Comparison of ENCODE assay signal across 17 cellular contexts in genomic region chr4:165635261-165635838, GRCh38.
DNase-seq lines count a peak whose midpoint lies in the region; ATAC-seq and TF ChIP-seq lines count a peak whose summit lies in the region.
"Had no signal": no experiment of that assay in that cellular context is flagged by ENCODE, and none has a peak within 500 bp of the region (broad histone marks: within the 10 kb centered on the region; RNA-seq: fewer than 3 reads in every experiment).

No MANE protein-coding gene starts in this region.

- H2BK5ac ChIP-seq in neuronal stem cell (ENCODE audit: low read length): no peak overlapping the region

- H3K4ac ChIP-seq in neuronal stem cell (ENCODE audit: low read length): no peak overlapping the region

- DNase-seq in NCI-H1694 (lab: John Stamatoyannopoulos, UW): peak; percentile 11
- DNase-seq in NCI-H1694 treated with DMSO at 0.1 percent for 48 hours (lab: John Stamatoyannopoulos, UW): no peak
- peak; percentile 1 for DNase-seq in NCI-H2081 treated with DMSO at 0.1 percent for 48 hours (lab: John Stamatoyannopoulos, UW)
- DNase-seq in WERI-Rb-1: peak; percentile 10
- DNase-seq in neuronal stem cell (ENCODE audit: low spot score): no peak
- no peak for DNase-seq in RPMI8226
- no peak for DNase-seq in left ventricle myocardium inferior
- DNase-seq: 8988T, DMS153, H9, NCI-H1930, NCI-H226, NCI-H526, SHP77 treated with DMSO at 0.1 percent for 48 hours had no signal

- no peaks in the 10 kb centered on the region for H3K79me1 ChIP-seq in neuronal stem cell (ENCODE audit: low read depth, low read length)

- H3K27me3 ChIP-seq in WERI-Rb-1 (ENCODE audit: insufficient read depth, low read depth, severe bottlenecking) (no peaks in the 10 kb centered on the region), neuronal stem cell (ENCODE audit: control insufficient read depth in 3 of 3, insufficient read depth in 3 of 3, low read depth in 1 of 3, low read length in 3 of 3) (no peaks in the 10 kb centered on the region), left ventricle myocardium inferior (ENCODE audit: low read depth) (no peaks in the 10 kb centered on the region)
- H3K27me3 ChIP-seq: BLaER1 treated with 17β-estradiol and CSF1 and Interleukin-3, amounts not matched to agents 10 nM and 100 nM had no signal

- H3K14ac ChIP-seq in neuronal stem cell (ENCODE audit: low read length): no peak overlapping the region

- H3K9me3 ChIP-seq in WERI-Rb-1 (ENCODE audit: severe bottlenecking) (no peaks in the 10 kb centered on the region), neuronal stem cell (replicated peaks in 1 of 2; ENCODE audit: control insufficient read depth in 2 of 2, insufficient read depth in 1 of 2, low read depth in 1 of 2, low read length in 2 of 2) (peaks cover 3 to 8% of the 10 kb centered on the region in 2 donors), left ventricle myocardium inferior (replicated peaks) (peaks cover 36% of the 10 kb centered on the region)

- H2AFZ ChIP-seq in neuronal stem cell (ENCODE audit: low read length): peak overlapping the region; percentile 64

- no peaks in the 10 kb centered on the region for H3K36me3 ChIP-seq in WERI-Rb-1
- no peaks in the 10 kb centered on the region for H3K36me3 ChIP-seq in neuronal stem cell (replicated peaks in 1 of 2; ENCODE audit: control insufficient read depth in 2 of 2, insufficient read depth in 2 of 2, low read length in 2 of 2)
- H3K36me3 ChIP-seq in left ventricle myocardium inferior: no peaks in the 10 kb centered on the region
- H3K36me3 ChIP-seq: BLaER1 treated with 17β-estradiol and CSF1 and Interleukin-3, amounts not matched to agents 10 nM and 100 nM had no signal

- no peak overlapping the region for H3K4me2 ChIP-seq in neuronal stem cell (ENCODE audit: insufficient read depth, low read length, poor library complexity, severe bottlenecking)
- H3K4me2 ChIP-seq: BLaER1 treated with 17β-estradiol and CSF1 and Interleukin-3, amounts not matched to agents 10 nM and 100 nM had no signal

- H4K8ac ChIP-seq in neuronal stem cell (ENCODE audit: low read depth, low read length): no peak overlapping the region

- no peak overlapping the region for H2BK120ac ChIP-seq in neuronal stem cell (ENCODE audit: low read depth, low read length)

- intact Hi-C loops in left ventricle myocardium inferior (cut with micrococcal nuclease): no loop called here

- TF ChIP-seq CTCF in WERI-Rb-1 (IDR thresholded peaks at IDR 0.05; ENCODE audit: low read depth, low read length): no peak
- TF ChIP-seq CTCF in left ventricle myocardium inferior (IDR thresholded peaks at IDR 0.05; ENCODE audit: borderline replicate concordance): no peak

- H3K18ac ChIP-seq in neuronal stem cell (ENCODE audit: low read length): no peak overlapping the region

- ATAC-seq in GM21390 (IDR thresholded peaks at IDR 0.05; ENCODE audit: unreplicated experiment): no peak
- ATAC-seq: Panc1 had no signal

- no CpG with 5 or more reads among the region's 2 CpGs for WGBS in neuronal stem cell (ENCODE audit: extremely low coverage in 2 of 2, insufficient read length in 2 of 2, insufficient replicate concordance in 1 of 2), 2 donors

- no peak overlapping the region for H3K4me3 ChIP-seq in WERI-Rb-1 (ENCODE audit: low read depth, low read length)
- H3K4me3 ChIP-seq in neuronal stem cell (ENCODE audit: low read length in 2 of 2): no peak overlapping the region
- no peak overlapping the region for H3K4me3 ChIP-seq in left ventricle myocardium inferior
- H3K4me3 ChIP-seq: BLaER1 treated with 17β-estradiol and CSF1 and Interleukin-3, amounts not matched to agents 10 nM and 100 nM had no signal

- H3K23ac ChIP-seq in neuronal stem cell (ENCODE audit: low read depth, low read length, poor library complexity): no peak overlapping the region

- no peak overlapping the region for H4K91ac ChIP-seq in neuronal stem cell (ENCODE audit: low read depth, low read length, poor library complexity)

- no peak overlapping the region for H2AK5ac ChIP-seq in neuronal stem cell (ENCODE audit: low read depth, low read length)

- no peak overlapping the region for H2BK12ac ChIP-seq in neuronal stem cell (ENCODE audit: low read length)

- H3K9ac ChIP-seq in neuronal stem cell (ENCODE audit: low read depth, low read length, poor library complexity): no peak overlapping the region
- H3K9ac ChIP-seq: BLaER1 treated with 17β-estradiol and CSF1 and Interleukin-3, amounts not matched to agents 10 nM and 100 nM had no signal

- no peak overlapping the region for H3K27ac ChIP-seq in WERI-Rb-1
- no peak overlapping the region for H3K27ac ChIP-seq in neuronal stem cell (replicated peaks; ENCODE audit: low read length)
- H3K27ac ChIP-seq in left ventricle myocardium inferior (replicated peaks): no peak overlapping the region
- H3K27ac ChIP-seq: BLaER1 treated with 17β-estradiol and CSF1 and Interleukin-3, amounts not matched to agents 10 nM and 100 nM had no signal

- no peak overlapping the region for H2BK15ac ChIP-seq in neuronal stem cell (ENCODE audit: low read length)

- H3K4me1 ChIP-seq in neuronal stem cell (ENCODE audit: control insufficient read depth in 2 of 2, insufficient read depth in 1 of 2, low read depth in 1 of 2, low read length in 2 of 2) (peaks cover 4 to 6% of the 10 kb centered on the region in 2 donors), left ventricle myocardium inferior (peaks cover 7% of the 10 kb centered on the region)
- H3K4me1 ChIP-seq: BLaER1 treated with 17β-estradiol and CSF1 and Interleukin-3, amounts not matched to agents 10 nM and 100 nM had no signal

Comparison
In these comparisons a context has a peak if more than half of its experiments do, and no peak if none do; other contexts are left out.
1. DNase-seq: peak in NCI-H1694 (single experiment), NCI-H2081 treated with DMSO at 0.1 percent for 48 hours (single experiment) and WERI-Rb-1 (single experiment); none in NCI-H1694 treated with DMSO at 0.1 percent for 48 hours (single experiment), neuronal stem cell (single experiment), RPMI8226 (single experiment) and left ventricle myocardium inferior (single experiment).